18 cellular contexts compared by ENCODE assay signal in genomic region chr4:106565727-106566126, GRCh38.
"Had no signal": no experiment of that assay in that cellular context is flagged by ENCODE, and none has a peak within 500 bp of the region (broad histone marks: within the 10 kb centered on the region; RNA-seq: fewer than 3 reads in every experiment).

No MANE protein-coding gene starts in this region.

- H3K27me3 ChIP-seq: cardiac muscle cell, esophagus squamous epithelium, suprapubic skin had no signal

- H3K36me3 ChIP-seq: cardiac muscle cell, esophagus squamous epithelium, left ventricle myocardium inferior, suprapubic skin had no signal

- H3K27ac ChIP-seq: cardiac muscle cell, esophagus squamous epithelium, left ventricle myocardium inferior, skin epidermis, suprapubic skin, VCaP had no signal

- H3K4me1 ChIP-seq: esophagus squamous epithelium, left ventricle myocardium inferior, suprapubic skin had no signal

- ATAC-seq: natural killer cell treated with Interleukin-12 subunit alpha and Interleukin-12 subunit beta and Interleukin-15 and Interleukin-18, amount 100 ng/mL, for 72 hours; stimulated activated naive CD8-positive, alpha-beta T cell treated with anti-CD3 and anti-CD28 coated beads, Interleukin-15, Interleukin-2, amounts not matched to agents 100 U/mL and 50 U/mL, for 24 hours; T-cell had no signal

- DNase-seq: activated CD4-positive, alpha-beta T cell treated with anti-CD3 and anti-CD28 coated beads for 1 hour; activated CD4-positive, alpha-beta T cell treated with anti-CD3 and anti-CD28 coated beads, Interleukin-2, amount 50 U/mL, for 4 hours; activated naive CD4-positive, alpha-beta T cell treated with anti-CD3 and anti-CD28 coated beads, Interleukin-2, amount 10 ng/mL, durations not matched to agents 7 days and 5 days; esophagus squamous epithelium; left ventricle myocardium inferior; mesendoderm; retina; stimulated activated CD4-positive, alpha-beta T cell treated with anti-CD3 and anti-CD28 coated beads, Interleukin-4, amount 100 ng/mL, for 24 hours; stimulated activated naive CD8-positive, alpha-beta T cell treated with anti-CD3 and anti-CD28 coated beads, Interleukin-15, Interleukin-2, amounts not matched to agents 100 U/mL and 50 U/mL, for 24 hours; T-cell; T1000 had no signal

- H3K4me3 ChIP-seq: cardiac muscle cell, esophagus squamous epithelium, left ventricle myocardium inferior, skin epidermis, suprapubic skin had no signal

- H3K9me3 ChIP-seq: esophagus squamous epithelium, left ventricle myocardium inferior, suprapubic skin had no signal

- FAIRE-seq: endometrium, frontal cortex had no signal
